8 cellular contexts compared by ENCODE assay signal in the genomic region with DNA sequence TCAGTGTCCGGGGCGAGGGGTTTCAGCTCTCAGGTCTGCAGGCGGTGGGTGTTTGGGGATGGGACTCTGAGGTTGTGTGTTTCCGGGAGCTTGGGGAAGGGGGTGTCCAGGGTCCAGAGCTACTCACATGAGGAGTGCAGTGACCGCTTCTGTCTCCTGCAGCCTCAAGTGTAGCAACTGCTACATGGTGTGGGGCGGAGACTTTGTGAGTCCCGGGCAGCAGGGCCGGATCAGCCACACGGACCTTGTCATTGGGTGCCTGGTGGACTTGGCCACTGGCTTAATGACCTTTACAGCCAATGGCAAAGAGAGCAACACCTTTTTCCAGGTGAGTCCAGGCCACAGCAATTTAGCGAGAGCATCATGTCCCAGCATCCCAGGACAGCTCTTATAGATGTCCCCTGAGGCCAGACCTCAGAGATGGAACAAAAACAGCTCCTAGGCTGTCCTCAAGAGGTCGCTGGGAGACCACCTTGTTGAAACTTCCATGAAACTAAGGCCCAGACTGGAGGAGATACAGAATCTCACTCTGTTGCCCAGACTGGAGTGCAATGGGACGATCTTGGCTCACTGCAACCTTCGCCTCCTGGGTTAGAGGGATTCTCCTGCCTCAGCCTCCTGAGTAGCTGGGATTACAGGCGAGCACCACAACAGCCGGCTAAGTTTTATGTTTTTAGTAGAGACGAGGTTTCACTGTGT. TPM values are rescaled to one million over a fixed set of nuclear protein-coding genes. Genes with fewer than 3 reads are reported as not detected.
DNase-seq lines count a peak whose midpoint lies in the region; ATAC-seq lines count a peak whose summit lies in the region.

No MANE protein-coding gene starts in this region.

- DNase-seq in EH (ENCODE audit: low read depth): peak; percentile 18
- peak; percentile 67 for DNase-seq in HT-29 (ENCODE audit: low spot score)
- DNase-seq in RKO (ENCODE audit: low spot score): peak; percentile 22
- DNase-seq in iris pigment epithelial cell (ENCODE audit: low read depth): peak; percentile 3
- DNase-seq in stimulated activated naive CD4-positive, alpha-beta T cell treated with Interleukin-2 at 50 U/mL for 16 hours (lab: John Stamatoyannopoulos, UW): no peak
- no peak for DNase-seq in activated T-cell treated with anti-CD3 and anti-CD28 coated beads, Interleukin-2, amount 50 U/mL, for 1 hour

- no peak for ATAC-seq in HG02571 (IDR thresholded peaks at IDR 0.05; ENCODE audit: unreplicated experiment)
- ATAC-seq in GM19455 (IDR thresholded peaks at IDR 0.05; ENCODE audit: unreplicated experiment): no peak

RNA-seq across cellular contexts. Expression of a gene that starts 44.9 kb away (rescaled TPM):
- 0.94 TPM in 1 of 2 replicates, not detected in the other for total RNA-seq in HT-29 (2014; rRNA removed; shearing (Covaris generic))

RNA-seq across cellular contexts. Expression of a gene that starts 52.4 kb away (rescaled TPM):
- not detected in 2 replicates for total RNA-seq in HT-29 (2014; rRNA removed; shearing (Covaris generic))

Comparison
In these comparisons a context has a peak if more than half of its experiments do, and no peak if none do; other contexts are left out.
1. DNase-seq: peak in EH (single experiment), HT-29 (single experiment), RKO (single experiment) and iris pigment epithelial cell (single experiment); none in stimulated activated naive CD4-positive, alpha-beta T cell treated with Interleukin-2 at 50 U/mL for 16 hours (single experiment) and activated T-cell treated with anti-CD3 and anti-CD28 coated beads, Interleukin-2, amount 50 U/mL, for 1 hour (single experiment).